23 cellular contexts compared by ENCODE assay signal in the genomic region with DNA sequence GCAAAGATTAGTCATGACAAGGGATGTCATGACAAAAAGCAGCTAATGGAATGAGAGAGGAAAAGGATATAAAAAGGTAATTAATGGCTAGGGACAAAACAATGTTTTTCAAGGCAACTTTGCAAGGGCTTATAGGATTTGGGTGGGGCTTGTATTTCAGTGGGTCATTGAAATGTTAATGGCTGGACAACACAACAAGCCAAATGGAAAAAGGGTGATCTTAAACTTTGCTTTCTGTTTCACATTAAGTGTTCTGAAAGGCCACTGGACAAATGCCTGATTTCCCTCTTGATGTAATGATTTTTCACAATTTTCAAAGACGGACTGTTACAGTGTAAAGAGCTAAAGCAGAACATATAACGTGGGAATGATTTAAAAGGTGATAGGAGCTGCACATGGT.
"Had no signal": no experiment of that assay in that cellular context is flagged by ENCODE, and none has a peak within 500 bp of the region (broad histone marks: within the 10 kb centered on the region; RNA-seq: fewer than 3 reads in every experiment).

No MANE protein-coding gene starts in this region.

- H3K27me3 ChIP-seq: brain microvascular endothelial cell, cardiac muscle cell had no signal

- H3K4me1 Mint-ChIP-seq: activated CD4-positive, alpha-beta T cell treated with anti-CD3 and anti-CD28 coated beads, Interleukin-2, amount 10 ng/mL, durations not matched to agents 7 days and 5 days had no signal

- H3K36me3 ChIP-seq: brain microvascular endothelial cell, cardiac muscle cell, SJCRH30 had no signal

- H3K4me2 ChIP-seq: KMS-11 had no signal

- H3K4me3 ChIP-seq: cardiac muscle cell, SJCRH30 had no signal

- H3K4me1 ChIP-seq: SJCRH30 had no signal

- H3K36me3 Mint-ChIP-seq: activated CD4-positive, alpha-beta memory T cell treated with anti-CD3 and anti-CD28 coated beads for 36 hours; activated naive CD8-positive, alpha-beta T cell had no signal

- H3K27ac ChIP-seq: brain microvascular endothelial cell, cardiac muscle cell, KMS-11, RWPE1, SJCRH30 had no signal

- H3K9me3 ChIP-seq: SJCRH30 had no signal

- H3K27ac Mint-ChIP-seq: activated CD4-positive, alpha-beta memory T cell treated with anti-CD3 and anti-CD28 coated beads for 36 hours; activated CD4-positive, alpha-beta T cell treated with anti-CD3 and anti-CD28 coated beads, Interleukin-2, amount 10 ng/mL, durations not matched to agents 7 days and 5 days; activated naive CD4-positive, alpha-beta T cell treated with anti-CD3 and anti-CD28 coated beads for 36 hours; activated naive CD8-positive, alpha-beta T cell; T-helper 1 cell treated with Interleukin-12 subunit alpha and Interleukin-12 subunit beta and Interleukin-4 antibody, amounts not matched to agents 30 μg/mL and 1 μg/mL, for 36 hours had no signal

- H3K4me3 Mint-ChIP-seq: activated CD4-positive, alpha-beta memory T cell treated with anti-CD3 and anti-CD28 coated beads for 36 hours; activated CD4-positive, alpha-beta T cell treated with anti-CD3 and anti-CD28 coated beads, Interleukin-2, amount 10 ng/mL, durations not matched to agents 7 days and 5 days; activated naive CD4-positive, alpha-beta T cell treated with anti-CD3 and anti-CD28 coated beads for 36 hours; activated naive CD8-positive, alpha-beta T cell; activated T-cell treated with anti-CD3 and anti-CD28 coated beads, Interleukin-2, amount 50 U/mL, for 4 hours; T-helper 1 cell treated with Interleukin-12 subunit alpha and Interleukin-12 subunit beta and Interleukin-4 antibody, amounts not matched to agents 30 μg/mL and 1 μg/mL, for 36 hours had no signal

- DNase-seq: activated CD4-positive, alpha-beta memory T cell treated with anti-CD3 and anti-CD28 coated beads for 36 hours; activated CD4-positive, alpha-beta T cell treated with anti-CD3 and anti-CD28 coated beads, Interleukin-2, amount 10 ng/mL, durations not matched to agents 7 days and 5 days; activated CD4-positive, CD25-positive, alpha-beta regulatory T cell; activated CD8-positive, alpha-beta memory T cell treated with anti-CD3 and anti-CD28 coated beads for 24 hours; activated effector memory CD4-positive, alpha-beta T cell treated with anti-CD3 and anti-CD28 coated beads, Interleukin-2, amount 50 U/mL, for 16 hours; activated naive CD4-positive, alpha-beta T cell treated with anti-CD3 and anti-CD28 coated beads for 36 hours; activated T-cell treated with anti-CD3 and anti-CD28 coated beads, Interleukin-2, amount 50 U/mL, for 4 hours; brain microvascular endothelial cell; NCI-H1092; NCI-H1417; NCI-H1930; NCI-H2107; NCI-H2171 treated with DMSO at 0.1 percent for 48 hours; NCI-H226; NCI-H526 treated with DMSO at 0.1 percent for 48 hours; NCI-H82; Right ventricle myocardium superior; SJCRH30 had no signal

- H3K9me3 Mint-ChIP-seq: activated CD4-positive, alpha-beta T cell treated with anti-CD3 and anti-CD28 coated beads, Interleukin-2, amount 10 ng/mL, durations not matched to agents 7 days and 5 days; activated naive CD4-positive, alpha-beta T cell treated with anti-CD3 and anti-CD28 coated beads for 36 hours; T-helper 1 cell treated with Interleukin-12 subunit alpha and Interleukin-12 subunit beta and Interleukin-4 antibody, amounts not matched to agents 30 μg/mL and 1 μg/mL, for 36 hours had no signal

- H3K9ac ChIP-seq: KMS-11 had no signal

- H3K27me3 Mint-ChIP-seq: activated CD4-positive, alpha-beta memory T cell treated with anti-CD3 and anti-CD28 coated beads for 36 hours; activated CD4-positive, alpha-beta T cell treated with anti-CD3 and anti-CD28 coated beads, Interleukin-2, amount 10 ng/mL, durations not matched to agents 7 days and 5 days; activated naive CD8-positive, alpha-beta T cell had no signal
